ENCODE assay signal across 6 cellular contexts in genomic region chr20:45338121-45339030, GRCh38. TPM values are rescaled to one million over a fixed set of nuclear protein-coding genes. Genes with fewer than 3 reads are reported as not detected.
DNase-seq lines count a peak whose midpoint lies in the region; ATAC-seq and TF ChIP-seq lines count a peak whose summit lies in the region.

No MANE protein-coding gene starts in this region.

- DNase-seq in AG08396 (ENCODE audit: low spot score) (peak; percentile 37), MCF 10A (ENCODE audit: unreplicated experiment) (peak; percentile 34), HEK293T (ENCODE audit: extremely low spot score) (no peak)
- no peak for DNase-seq in activated CD8-positive, alpha-beta T cell treated with anti-CD3 and anti-CD28 coated beads, Interleukin-2, amount 10 ng/mL, durations not matched to agents 7 days and 5 days
- DNase-seq in activated T-cell treated with anti-CD3 and anti-CD28 coated beads, Interleukin-2, amount 50 U/mL, for 72 hours, result no peak

- peaks cover 59% of the 10 kb centered on the region for H3K36me3 Mint-ChIP-seq in MCF 10A (ENCODE audit: insufficient read depth, unreplicated experiment)
- H3K36me3 Mint-ChIP-seq in activated CD8-positive, alpha-beta T cell treated with anti-CD3 and anti-CD28 coated beads, Interleukin-2, amount 10 ng/mL, durations not matched to agents 7 days and 5 days (ENCODE audit: low read depth), result peaks cover 4% of the 10 kb centered on the region
- peaks cover 3 to 6% of the 10 kb centered on the region in 2 donors for H3K36me3 Mint-ChIP-seq in activated T-cell treated with anti-CD3 and anti-CD28 coated beads, Interleukin-2, amount 50 U/mL, for 72 hours (ENCODE audit: insufficient read depth in 2 of 2)

- H3K27me3 Mint-ChIP-seq in MCF 10A (ENCODE audit: insufficient read depth, unreplicated experiment), result no peaks in the 10 kb centered on the region
- H3K27me3 Mint-ChIP-seq in activated CD8-positive, alpha-beta T cell treated with anti-CD3 and anti-CD28 coated beads, Interleukin-2, amount 10 ng/mL, durations not matched to agents 7 days and 5 days (ENCODE audit: low read depth), result no peaks in the 10 kb centered on the region
- no peaks in the 10 kb centered on the region for H3K27me3 Mint-ChIP-seq in activated T-cell treated with anti-CD3 and anti-CD28 coated beads, Interleukin-2, amount 50 U/mL, for 72 hours (ENCODE audit: low read depth)

- no TSS peak for BruUV-seq in MCF 10A (replicated peaks; lab: Mats Ljungman, UMichigan)

- intact Hi-C loops in MCF 10A (cut with micrococcal nuclease), result no loop called here

- no peaks in the 10 kb centered on the region for H3K9me3 Mint-ChIP-seq in MCF 10A (ENCODE audit: unreplicated experiment)
- no peaks in the 10 kb centered on the region for H3K9me3 Mint-ChIP-seq in activated CD8-positive, alpha-beta T cell treated with anti-CD3 and anti-CD28 coated beads, Interleukin-2, amount 10 ng/mL, durations not matched to agents 7 days and 5 days (ENCODE audit: insufficient read depth)
- no peaks in the 10 kb centered on the region for H3K9me3 Mint-ChIP-seq in activated T-cell treated with anti-CD3 and anti-CD28 coated beads, Interleukin-2, amount 50 U/mL, for 72 hours

- peaks cover 79% of the 10 kb centered on the region for H3K4me1 ChIP-seq in mucosa of stomach (ENCODE audit: control insufficient read depth, insufficient read depth, low read length)

- CTCF ChIA-PET in MCF 10A (lab: Yijun Ruan, JAX), result interaction anchor here (0.5 to 4.7 kb wide), 6 partner anchors 13 to 433 kb away, joined by 3 to 44 read pairs (median 5); no protein-coding TSS in a partner anchor
- CTCF ChIA-PET in activated CD8-positive, alpha-beta T cell treated with anti-CD3 and anti-CD28 coated beads, Interleukin-2, amount 10 ng/mL, durations not matched to agents 7 days and 5 days (lab: Charles Lee), result interaction anchor here (0.6 kb wide), 1 partner anchor 59 kb away, joined by 3 read pairs; no protein-coding TSS in a partner anchor
- CTCF ChIA-PET in HEK293T (lab: Yijun Ruan, JAX), result interaction anchor here (2.2 kb wide), 1 partner anchor 24 kb away, joined by 7 read pairs; the partner anchor contains the start of gene SYS1

- no peak for ATAC-seq in activated CD8-positive, alpha-beta T cell treated with anti-CD3 and anti-CD28 coated beads, Interleukin-2, amount 10 ng/mL, durations not matched to agents 7 days and 5 days
- no peak for ATAC-seq in activated T-cell treated with anti-CD3 and anti-CD28 coated beads, Interleukin-2, amount 50 U/mL, for 72 hours (replicated peaks in 1 of 2)

- POLR2A ChIA-PET in MCF 10A (lab: Yijun Ruan, JAX) (interaction anchor here (0.5 to 37.4 kb wide), 10 partner anchors 17 to 448 kb away, joined by 3 to 1328 read pairs (median 10); partner anchors contain the start of genes PIGT, SDC4 and SYS1), HEK293T (lab: Yijun Ruan, JAX) (interaction anchor here (1.5 kb wide), 1 partner anchor 25 kb away, joined by 4 read pairs; the partner anchor contains the start of gene SYS1)
- POLR2A ChIA-PET in activated CD8-positive, alpha-beta T cell treated with anti-CD3 and anti-CD28 coated beads, Interleukin-2, amount 10 ng/mL, durations not matched to agents 7 days and 5 days (lab: Charles Lee), result no interaction called here

- H3K27ac Mint-ChIP-seq in MCF 10A (ENCODE audit: low read depth, unreplicated experiment), result peak overlapping the region; percentile 97
- no peak overlapping the region for H3K27ac Mint-ChIP-seq in activated CD8-positive, alpha-beta T cell treated with anti-CD3 and anti-CD28 coated beads, Interleukin-2, amount 10 ng/mL, durations not matched to agents 7 days and 5 days
- no peak overlapping the region for H3K27ac Mint-ChIP-seq in activated T-cell treated with anti-CD3 and anti-CD28 coated beads, Interleukin-2, amount 50 U/mL, for 72 hours

- H3K4me1 Mint-ChIP-seq in MCF 10A (ENCODE audit: insufficient read depth, unreplicated experiment), result peaks cover 65% of the 10 kb centered on the region
- no peaks in the 10 kb centered on the region for H3K4me1 Mint-ChIP-seq in activated CD8-positive, alpha-beta T cell treated with anti-CD3 and anti-CD28 coated beads, Interleukin-2, amount 10 ng/mL, durations not matched to agents 7 days and 5 days (ENCODE audit: low read depth)
- no peaks in the 10 kb centered on the region for H3K4me1 Mint-ChIP-seq in activated T-cell treated with anti-CD3 and anti-CD28 coated beads, Interleukin-2, amount 50 U/mL, for 72 hours (ENCODE audit: low read depth)

- no peaks in the 10 kb centered on the region for H3K9me3 ChIP-seq in mucosa of stomach (ENCODE audit: control insufficient read depth, low read length)

- peak overlapping the region; percentile 44 for H3K4me3 Mint-ChIP-seq in MCF 10A (ENCODE audit: unreplicated experiment)
- no peak overlapping the region for H3K4me3 Mint-ChIP-seq in activated CD8-positive, alpha-beta T cell treated with anti-CD3 and anti-CD28 coated beads, Interleukin-2, amount 10 ng/mL, durations not matched to agents 7 days and 5 days
- no peak overlapping the region for H3K4me3 Mint-ChIP-seq in activated T-cell treated with anti-CD3 and anti-CD28 coated beads, Interleukin-2, amount 50 U/mL, for 72 hours

- H3K9ac ChIP-seq in mucosa of stomach (ENCODE audit: low read length), result peak overlapping the region; percentile 68

- no peak for TF ChIP-seq CTCF in MCF 10A (IDR thresholded peaks at IDR 0.05; ENCODE audit: unreplicated experiment)

- H3K27me3 ChIP-seq in mucosa of stomach (ENCODE audit: control insufficient read depth, insufficient read depth, low read length), result no peaks in the 10 kb centered on the region

- peak overlapping the region; percentile 28 for H3K4me3 ChIP-seq in mucosa of stomach (ENCODE audit: low read length)

- peaks cover 6% of the 10 kb centered on the region for H3K36me3 ChIP-seq in mucosa of stomach (ENCODE audit: control insufficient read depth, insufficient read depth, low read length)

TF ChIP-seq in HEK293T, 16 proteins besides CTCF, POLR2A, EP300 and RAD21:
- TF ChIP-seq ARNT (IDR thresholded peaks at IDR 0.05), result no peak
- no peak for TF ChIP-seq BHLHE40 (IDR thresholded peaks at IDR 0.05; ENCODE audit: borderline replicate concordance)
- TF ChIP-seq FOXK2 (IDR thresholded peaks at IDR 0.05), result no peak
- no peak for TF ChIP-seq PKNOX1 (IDR thresholded peaks at IDR 0.05)
- TF ChIP-seq NFRKB (IDR thresholded peaks at IDR 0.05), result no peak
- TF ChIP-seq L3MBTL2 (conservative IDR thresholded peaks at IDR 0.05), result no peak
- TF ChIP-seq HDGF (IDR thresholded peaks at IDR 0.05; ENCODE audit: borderline replicate concordance), result no peak
- no peak for TF ChIP-seq ZNF384 (IDR thresholded peaks at IDR 0.05)
- no peak for TF ChIP-seq TARDBP (IDR thresholded peaks at IDR 0.05)
- no peak for TF ChIP-seq ELF4 (IDR thresholded peaks at IDR 0.05)
- no peak for TF ChIP-seq SUZ12 (IDR thresholded peaks at IDR 0.05)
- no peak for TF ChIP-seq FOXM1 (IDR thresholded peaks at IDR 0.05; ENCODE audit: borderline replicate concordance)
- TF ChIP-seq SP1 (IDR thresholded peaks at IDR 0.05), result no peak
- TF ChIP-seq LEF1 (IDR thresholded peaks at IDR 0.05; ENCODE audit: borderline replicate concordance), result no peak
- no peak for TF ChIP-seq FOXA1 (IDR thresholded peaks at IDR 0.05)
- TF ChIP-seq CTBP1 (IDR thresholded peaks at IDR 0.05; ENCODE audit: borderline replicate concordance), result no peak

RNA-seq across cellular contexts. Expression of gene SDC4, which starts 9.8 kb away (rescaled TPM):
- total RNA-seq in MCF 10A (2022), result 180 and 209 TPM in 2 replicates
- total RNA-seq in activated CD8-positive, alpha-beta T cell treated with anti-CD3 and anti-CD28 coated beads, Interleukin-2, amount 10 ng/mL, durations not matched to agents 7 days and 5 days, result 1 to 10 TPM; 6.6 to 6.7 TPM
- 10 to 100 TPM; 37.7 to 51.1 TPM for total RNA-seq in activated T-cell treated with anti-CD3 and anti-CD28 coated beads, Interleukin-2, amount 50 U/mL, for 72 hours

RNA-seq across cellular contexts. Expression of gene SYS1, which starts 24.6 kb away (rescaled TPM):
- 19.1 and 28.2 TPM in 2 replicates for total RNA-seq in MCF 10A (2022)
- total RNA-seq in activated CD8-positive, alpha-beta T cell treated with anti-CD3 and anti-CD28 coated beads, Interleukin-2, amount 10 ng/mL, durations not matched to agents 7 days and 5 days, result 10 to 100 TPM; 28.0 to 30.8 TPM
- total RNA-seq in activated T-cell treated with anti-CD3 and anti-CD28 coated beads, Interleukin-2, amount 50 U/mL, for 72 hours, result 10 to 100 TPM; 35.4 to 38.8 TPM

RNA-seq across cellular contexts. Expression of gene MATN4, which starts 30.3 kb away (rescaled TPM):
- total RNA-seq in MCF 10A (2022), result 0.20 TPM in 1 of 2 replicates, not detected in the other
- total RNA-seq in activated CD8-positive, alpha-beta T cell treated with anti-CD3 and anti-CD28 coated beads, Interleukin-2, amount 10 ng/mL, durations not matched to agents 7 days and 5 days, result under 1 TPM in 1 of 2 experiments, not detected in 1; 0.39 TPM
- total RNA-seq in activated T-cell treated with anti-CD3 and anti-CD28 coated beads, Interleukin-2, amount 50 U/mL, for 72 hours, result 1 to 10 TPM; 3.5 to 5.1 TPM

RNA-seq across cellular contexts. Expression of gene RBPJL, which starts 31.7 kb away (rescaled TPM):
- not detected in 2 replicates for total RNA-seq in MCF 10A (2022)
- not detected for total RNA-seq in activated CD8-positive, alpha-beta T cell treated with anti-CD3 and anti-CD28 coated beads, Interleukin-2, amount 10 ng/mL, durations not matched to agents 7 days and 5 days
- total RNA-seq in activated T-cell treated with anti-CD3 and anti-CD28 coated beads, Interleukin-2, amount 50 U/mL, for 72 hours, result not detected

RNA-seq across cellular contexts. Expression of gene TP53TG5, which starts 39.7 kb away (rescaled TPM):
- total RNA-seq in MCF 10A (2022), result not detected in 2 replicates
- under 1 TPM in 1 of 2 experiments, not detected in 1; 0.16 TPM for total RNA-seq in activated CD8-positive, alpha-beta T cell treated with anti-CD3 and anti-CD28 coated beads, Interleukin-2, amount 10 ng/mL, durations not matched to agents 7 days and 5 days
- under 1 TPM; 0.67 to 0.83 TPM for total RNA-seq in activated T-cell treated with anti-CD3 and anti-CD28 coated beads, Interleukin-2, amount 50 U/mL, for 72 hours

Comparison
In these comparisons a context has a peak if more than half of its experiments do, and no peak if none do; other contexts are left out.
1. DNase-seq: peak in AG08396 (single experiment) and MCF 10A (single experiment); none in activated CD8-positive, alpha-beta T cell treated with anti-CD3 and anti-CD28 coated beads, Interleukin-2, amount 10 ng/mL, durations not matched to agents 7 days and 5 days (single experiment), activated T-cell treated with anti-CD3 and anti-CD28 coated beads, Interleukin-2, amount 50 U/mL, for 72 hours (0 of 2) and HEK293T (single experiment).
2. RNA of gene SDC4, which starts 9.8 kb away (total RNA-seq): 180 to 209 TPM in MCF 10A and 37.7 to 51.1 TPM in activated T-cell treated with anti-CD3 and anti-CD28 coated beads, Interleukin-2, amount 50 U/mL, for 72 hours; 6.6 to 6.7 TPM in activated CD8-positive, alpha-beta T cell treated with anti-CD3 and anti-CD28 coated beads, Interleukin-2, amount 10 ng/mL, durations not matched to agents 7 days and 5 days; every median in the first group is over 4 times any median in the second.